13 cellular contexts compared by ENCODE assay signal in genomic region chr2:47360937-47361336, GRCh38. TPM values are rescaled to one million over a fixed set of nuclear protein-coding genes. Genes with fewer than 3 reads are reported as not detected.
DNase-seq lines count a peak whose midpoint lies in the region; TF ChIP-seq lines count a peak whose summit lies in the region.
"Had no signal": no experiment of that assay in that cellular context is flagged by ENCODE, and none has a peak within 500 bp of the region (broad histone marks: within the 10 kb centered on the region; RNA-seq: fewer than 3 reads in every experiment).

No MANE protein-coding gene starts in this region.

- peaks cover 0 to 12% of the 10 kb centered on the region in 2 experiments; a peak in 1 of 4 replicates for H3K4me1 ChIP-seq in SK-N-SH (ENCODE audit: control insufficient read depth in 1 of 2, insufficient read depth in 2 of 2, low read depth in 1 of 2, low read length in 1 of 2)

- 0 out of 4 replicates have a peak overlapping the region, but pooled peaks of 1 of the 2 experiments have one; percentile 1 for H3K27ac ChIP-seq in SK-N-SH (ENCODE audit: low read depth in 2 of 2, low read length in 1 of 2)
- H3K27ac ChIP-seq: C4-2B, sigmoid colon had no signal

- no peaks in the 10 kb centered on the region for H3K9me3 ChIP-seq in SK-N-SH
- H3K9me3 ChIP-seq: sigmoid colon had no signal

- peak; percentile 71 for DNase-seq in ACHN
- DNase-seq in GM04504 (ENCODE audit: low read depth): peak; percentile 37
- no peak for DNase-seq in SK-N-SH
- DNase-seq in glomerular visceral epithelial cell (ENCODE audit: extremely low spot score): peak; percentile 65
- no peak for DNase-seq in NK-92 (lab: John Stamatoyannopoulos, UW; ENCODE audit: unreplicated experiment)
- DNase-seq in DMS153 (lab: John Stamatoyannopoulos, UW): no peak
- DNase-seq in NCI-H1105 (lab: John Stamatoyannopoulos, UW): no peak
- DNase-seq in NCI-H1436 (lab: John Stamatoyannopoulos, UW): no peak
- DNase-seq: activated T-cell treated with anti-CD3 and anti-CD28 coated beads, Interleukin-2, amount 50 U/mL, for 4 hours; immature natural killer cell; naive thymus-derived CD4-positive, alpha-beta T cell; sigmoid colon had no signal

- H3K9me2 ChIP-seq in SK-N-SH: no peaks in the 10 kb centered on the region

- TF ChIP-seq RAD21 in SK-N-SH (IDR thresholded peaks at IDR 0.05; ENCODE audit: low read length): no peak

- no peak for TF ChIP-seq CTCF in SK-N-SH (IDR thresholded peaks at IDR 0.05)

- no peak overlapping the region for H3K4me3 ChIP-seq in SK-N-SH (ENCODE audit: low read depth in 2 of 2, low read length in 1 of 2)
- H3K4me3 ChIP-seq: sigmoid colon had no signal

- no peak overlapping the region for H3K9ac ChIP-seq in SK-N-SH

- no peak for TF ChIP-seq EP300 in SK-N-SH (IDR thresholded peaks at IDR 0.05; ENCODE audit: borderline replicate concordance in 1 of 2, low read depth in 1 of 2, low read length in 1 of 2)

- POLR2A ChIA-PET in SK-N-SH (lab: Yijun Ruan, JAX): interaction anchor here (1.2 kb wide), 1 partner anchor 16 kb away, joined by 5 read pairs; no protein-coding TSS in a partner anchor

- H3K27me3 ChIP-seq in SK-N-SH (ENCODE audit: insufficient read depth): no peaks in the 10 kb centered on the region
- H3K27me3 ChIP-seq: sigmoid colon had no signal

- in situ Hi-C loops in ACHN (cut with HindIII; ENCODE audit: low pct_ligation_motif_present, low pct_unique_long_range_greater_than_20kb, low sequenced_read_pairs): no loop called here

- H3K4me2 ChIP-seq in SK-N-SH: no peak overlapping the region

- no peaks in the 10 kb centered on the region for H3K79me2 ChIP-seq in SK-N-SH (ENCODE audit: insufficient read depth)

- CTCF ChIA-PET in SK-N-SH (lab: Yijun Ruan, JAX): interaction anchor here (1.3 to 1.7 kb wide), 2 partner anchors 27 to 407 kb away, joined by 5 read pairs; no protein-coding TSS in a partner anchor

- no peaks in the 10 kb centered on the region for H3K36me3 ChIP-seq in SK-N-SH (replicated peaks in 1 of 2; ENCODE audit: control insufficient read depth in 1 of 2, insufficient read depth in 2 of 2, low read length in 1 of 2)
- H3K36me3 ChIP-seq: sigmoid colon had no signal

- H3F3A ChIP-seq in SK-N-SH (replicated peaks; ENCODE audit: insufficient read depth): peaks cover 24% of the 10 kb centered on the region

- no peak overlapping the region for H2AFZ ChIP-seq in SK-N-SH (ENCODE audit: low read depth)

- WGBS in SK-N-SH (ENCODE audit: low lambda C conversion rate): 42% methylated on average over 2 of the region's 2 CpGs

- no peaks in the 10 kb centered on the region for H4K20me1 ChIP-seq in SK-N-SH (ENCODE audit: insufficient read depth)

TF ChIP-seq in SK-N-SH, 30 proteins besides CTCF, POLR2A, EP300 and RAD21:
- TF ChIP-seq FOSL2 (IDR thresholded peaks at IDR 0.05; ENCODE audit: borderline replicate concordance, low read depth) (peak; percentile 47; the same call in 1 of the 2 replicates), RCOR1 (IDR thresholded peaks at IDR 0.05; ENCODE audit: low read length) (no peak), TCF12 (IDR thresholded peaks at IDR 0.05) (peak; percentile 36), EZH2phosphoT487 (IDR thresholded peaks at IDR 0.05; ENCODE audit: borderline replicate concordance, low read depth) (no peak)

RNA-seq across cellular contexts. Expression of gene EPCAM, which starts 8.2 kb away (rescaled TPM):
- 0.43 and 0.54 TPM in 2 replicates for polyA plus RNA-seq in SK-N-SH (2012; rRNA removed)
- 0.49 and 0.80 TPM in 2 replicates for polyA plus RNA-seq in SK-N-SH (2012; cell fraction: cytosol; rRNA removed)
- 1.1 and 1.3 TPM in 2 replicates for polyA plus RNA-seq in SK-N-SH (2012; cell fraction: nucleus; rRNA removed)
- polyA plus RNA-seq: immature natural killer cell; naive thymus-derived CD4-positive, alpha-beta T cell had no signal

RNA-seq across cellular contexts. Expression of gene MSH2, which starts 42.0 kb away (rescaled TPM):
- 13.7 and 16.4 TPM in 2 replicates for polyA plus RNA-seq in SK-N-SH (2012; rRNA removed)
- 21.8 and 22.6 TPM in 2 replicates for polyA plus RNA-seq in SK-N-SH (2012; cell fraction: cytosol; rRNA removed)
- polyA plus RNA-seq in SK-N-SH (2012; cell fraction: nucleus; rRNA removed): 5.5 and 10.7 TPM in 2 replicates

Comparison
In these comparisons a context has a peak if more than half of its experiments do, and no peak if none do; other contexts are left out.
1. DNase-seq: peak in ACHN (single experiment), GM04504 (single experiment) and glomerular visceral epithelial cell (single experiment); none in SK-N-SH (single experiment), NK-92 (single experiment), DMS153 (single experiment), NCI-H1105 (single experiment) and NCI-H1436 (single experiment).